14 cellular contexts compared by ENCODE assay signal in the genomic region with DNA sequence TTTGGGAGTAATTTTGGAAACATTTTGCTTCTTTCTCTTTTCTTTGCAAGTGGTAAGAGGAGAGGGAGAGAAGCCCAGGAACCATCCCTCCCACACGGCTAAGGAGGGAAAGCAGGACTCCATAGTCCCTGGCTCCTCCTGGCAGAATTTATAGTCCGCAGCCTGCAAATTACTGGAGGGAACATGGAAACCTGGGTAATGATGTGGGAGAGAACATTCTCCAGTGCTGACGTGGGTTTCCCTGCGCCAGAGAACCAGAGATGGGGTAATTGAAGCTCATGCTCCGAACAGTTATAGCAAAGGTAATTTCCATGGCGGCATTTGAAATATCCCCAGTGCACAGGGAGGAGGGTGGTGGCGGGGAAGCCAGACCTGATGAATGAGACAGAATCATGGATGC.
DNase-seq lines count a peak whose midpoint lies in the region; ATAC-seq and TF ChIP-seq lines count a peak whose summit lies in the region.
"Had no signal": no experiment of that assay in that cellular context is flagged by ENCODE, and none has a peak within 500 bp of the region (broad histone marks: within the 10 kb centered on the region; RNA-seq: fewer than 3 reads in every experiment).

No MANE protein-coding gene starts in this region.

- H3K4me1 ChIP-seq in ovary (ENCODE audit: insufficient read depth) = no peaks in the 10 kb centered on the region
- peaks cover 0 to 10% of the 10 kb centered on the region in 2 donors for H3K4me1 ChIP-seq in uterus

- DNase-seq in amniotic epithelial cell (ENCODE audit: low read depth) = peak; percentile 92
- peak; percentile 91 for DNase-seq in left kidney (ENCODE audit: low read depth, low spot score)
- DNase-seq in ovary = peak in 3 of 5 donors; percentile 25 to 42 (median 36)
- peak; percentile 84 to 91 for DNase-seq in uterus
- no peak for DNase-seq in MV-4-11 (lab: John Stamatoyannopoulos, UW)
- DNase-seq in NCI-H524 treated with DMSO at 0.1 percent for 48 hours (lab: John Stamatoyannopoulos, UW) = no peak
- DNase-seq: CD8-positive, alpha-beta T cell; COR-L47; GF-D8; H9; IMR-90 had no signal

- TF ChIP-seq CTCF in ovary (IDR thresholded peaks at IDR 0.05) = no peak
- TF ChIP-seq CTCF in uterus (IDR thresholded peaks at IDR 0.05) = no peak

- WGBS in ovary, 3 donors = 50 to 83% (median 66%) methylated on average over 7 of the region's 7 CpGs

- intact Hi-C loops in ovary (cut with DNase I) = no loop called here
- intact Hi-C loops in uterus (cut with DNase I; ENCODE audit: low total_unique reads) = no loop called here

- H3K4me3 ChIP-seq in ovary = no peak overlapping the region
- H3K4me3 ChIP-seq in uterus = no peak overlapping the region
- H3K4me3 ChIP-seq: GM23338 had no signal

- H3K27me3 ChIP-seq in ovary (no peaks in the 10 kb centered on the region), uterus (no peaks in the 10 kb centered on the region)

- no peak for TF ChIP-seq EP300 in ovary (IDR thresholded peaks at IDR 0.05)

- H3K36me3 ChIP-seq in ovary (no peaks in the 10 kb centered on the region), uterus (no peaks in the 10 kb centered on the region)

- H3K27ac ChIP-seq in ovary (no peak overlapping the region), uterus (peak overlapping the region; percentile 78 to 89)
- H3K27ac ChIP-seq: 22Rv1 had no signal

- H3K9me3 ChIP-seq in ovary (no peaks in the 10 kb centered on the region), uterus (no peaks in the 10 kb centered on the region)

- no peak for TF ChIP-seq POLR2A in ovary (IDR thresholded peaks at IDR 0.05)
- TF ChIP-seq POLR2A in uterus (IDR thresholded peaks at IDR 0.05) = no peak

- ATAC-seq in HG03571 (IDR thresholded peaks at IDR 0.05; ENCODE audit: unreplicated experiment) = no peak
- ATAC-seq: CD8-positive, alpha-beta T cell; GM23338 had no signal

Comparison
In these comparisons a context has a peak if more than half of its experiments do, and no peak if none do; other contexts are left out.
1. DNase-seq: peak in amniotic epithelial cell (single experiment), left kidney (single experiment), ovary (3 of 5) and uterus (2 of 2); none in MV-4-11 (single experiment) and NCI-H524 treated with DMSO at 0.1 percent for 48 hours (single experiment).
2. H3K27ac ChIP-seq: peak in uterus (2 of 2); none in ovary (0 of 2).